Comparison of ENCODE assay signal across 39 cellular contexts in genomic region chr10:125249948-125250347, GRCh38.
"Had no signal": no experiment of that assay in that cellular context is flagged by ENCODE, and none has a peak within 500 bp of the region (broad histone marks: within the 10 kb centered on the region; RNA-seq: fewer than 3 reads in every experiment).

No MANE protein-coding gene starts in this region.

- H3K4me1 Mint-ChIP-seq: activated naive CD4-positive, alpha-beta T cell treated with anti-CD3 and anti-CD28 coated beads, Interleukin-2, amount 10 ng/mL, durations not matched to agents 7 days and 5 days; activated naive CD4-positive, alpha-beta T cell treated with anti-CD3 and anti-CD28 coated beads, Interleukin-2, amount 50 U/mL, for 24 hours; activated naive CD8-positive, alpha-beta T cell treated with anti-CD3 and anti-CD28 coated beads for 36 hours; activated naive CD8-positive, alpha-beta T cell treated with anti-CD3 and anti-CD28 coated beads, Interleukin-2, amount 10 ng/mL, durations not matched to agents 7 days and 5 days; activated naive CD8-positive, alpha-beta T cell treated with anti-CD3 and anti-CD28 coated beads, Interleukin-2, amount 50 U/mL, for 24 hours; activated T-helper 17 cell treated with anti-CD3 and anti-CD28 coated beads, Interleukin-2, amount 50 U/mL, for 72 hours; brain; central memory CD8-positive, alpha-beta T cell had no signal

- H3K4me3 ChIP-seq: adrenal gland, ascending aorta, body of pancreas, breast epithelium, cardiac muscle cell had no signal

- H3K36me3 Mint-ChIP-seq: activated naive CD4-positive, alpha-beta T cell treated with anti-CD3 and anti-CD28 coated beads, Interleukin-2, amount 10 ng/mL, durations not matched to agents 7 days and 5 days; activated naive CD4-positive, alpha-beta T cell treated with anti-CD3 and anti-CD28 coated beads, Interleukin-2, amount 50 U/mL, for 24 hours; activated naive CD4-positive, alpha-beta T cell treated with anti-CD3 and anti-CD28 coated beads, Interleukin-2, amount 50 U/mL, for 72 hours; activated naive CD8-positive, alpha-beta T cell; activated naive CD8-positive, alpha-beta T cell treated with anti-CD3 and anti-CD28 coated beads for 36 hours; activated naive CD8-positive, alpha-beta T cell treated with anti-CD3 and anti-CD28 coated beads, Interleukin-2, amount 10 ng/mL, durations not matched to agents 7 days and 5 days; brain had no signal

- FAIRE-seq: astrocyte had no signal

- DNase-seq: activated effector memory CD4-positive, alpha-beta T cell treated with anti-CD3 and anti-CD28 coated beads, Interleukin-2, amount 50 U/mL, for 16 hours; activated effector memory CD4-positive, alpha-beta T cell treated with Interleukin-2 at 50 U/mL for 16 hours; activated gamma-delta T cell; activated gamma-delta T cell treated with Interleukin-2 at 50 U/mL for 16 hours; activated naive CD4-positive, alpha-beta T cell; activated naive CD4-positive, alpha-beta T cell treated with anti-CD3 and anti-CD28 coated beads for 36 hours; activated naive CD4-positive, alpha-beta T cell treated with anti-CD3 and anti-CD28 coated beads, Interleukin-2, amount 10 ng/mL, durations not matched to agents 7 days and 5 days; activated naive CD4-positive, alpha-beta T cell treated with anti-CD3 and anti-CD28 coated beads, Interleukin-2, amount 50 U/mL, for 16 hours; activated naive CD4-positive, alpha-beta T cell treated with Interleukin-2 at 50 U/mL for 16 hours; activated naive CD8-positive, alpha-beta T cell treated with anti-CD3 and anti-CD28 coated beads for 36 hours; activated naive CD8-positive, alpha-beta T cell treated with anti-CD3 and anti-CD28 coated beads, Interleukin-2, amount 10 ng/mL, durations not matched to agents 7 days and 5 days; activated naive CD8-positive, alpha-beta T cell treated with anti-CD3 and anti-CD28 coated beads, Interleukin-2, amount 50 U/mL, for 24 hours; activated T-cell treated with anti-CD3 and anti-CD28 coated beads, Interleukin-2, amount 50 U/mL, for 1 hour; activated T-cell treated with anti-CD3 and anti-CD28 coated beads, Interleukin-2, amount 50 U/mL, for 24 hours; activated T-cell treated with anti-CD3 and anti-CD28 coated beads, Interleukin-2, amount 50 U/mL, for 4 hours; activated T-cell treated with anti-CD3 and anti-CD28 coated beads, Interleukin-2, amount 50 U/mL, for 48 hours; activated T-cell treated with anti-CD3 and anti-CD28 coated beads, Interleukin-2, amount 50 U/mL, for 72 hours; adrenal gland; amniotic stem cell; amygdala; anterior cingulate cortex; aorta; body of pancreas; brain microvascular endothelial cell; caudate nucleus; central memory CD4-positive, alpha-beta T cell; cerebellar nuclear complex had no signal

- H3K27me3 ChIP-seq: ascending aorta, body of pancreas, brain microvascular endothelial cell, breast epithelium, cardiac muscle cell had no signal

- H3K27ac Mint-ChIP-seq: activated naive CD4-positive, alpha-beta T cell treated with anti-CD3 and anti-CD28 coated beads for 36 hours; activated naive CD4-positive, alpha-beta T cell treated with anti-CD3 and anti-CD28 coated beads, Interleukin-2, amount 10 ng/mL, durations not matched to agents 7 days and 5 days; activated naive CD4-positive, alpha-beta T cell treated with anti-CD3 and anti-CD28 coated beads, Interleukin-2, amount 50 U/mL, for 24 hours; activated naive CD4-positive, alpha-beta T cell treated with anti-CD3 and anti-CD28 coated beads, Interleukin-2, amount 50 U/mL, for 72 hours; activated naive CD8-positive, alpha-beta T cell; activated naive CD8-positive, alpha-beta T cell treated with anti-CD3 and anti-CD28 coated beads for 36 hours; activated naive CD8-positive, alpha-beta T cell treated with anti-CD3 and anti-CD28 coated beads, Interleukin-2, amount 10 ng/mL, durations not matched to agents 7 days and 5 days; activated naive CD8-positive, alpha-beta T cell treated with anti-CD3 and anti-CD28 coated beads, Interleukin-2, amount 50 U/mL, for 24 hours; activated T-cell treated with anti-CD3 and anti-CD28 coated beads, Interleukin-2, amount 50 U/mL, for 24 hours; activated T-cell treated with anti-CD3 and anti-CD28 coated beads, Interleukin-2, amount 50 U/mL, for 72 hours; activated T-helper 1 cell treated with anti-CD3 and anti-CD28 coated beads, Interleukin-12 subunit alpha, Interleukin-12 subunit beta, Interleukin-2, Interleukin-4 antibody, amounts not matched to agents 30 ng/mL and 10 ng/mL and 1 ng/mL, durations not matched to agents 14 hours and 24 hours and 36 hours; activated T-helper 17 cell treated with anti-CD3 and anti-CD28 coated beads, Interleukin-2, amount 50 U/mL, for 72 hours; activated T-helper 2 cell treated with anti-CD3 and anti-CD28 coated beads, Interferon-gamma antibody, Interleukin-2, Interleukin-4, amounts not matched to agents 10 μg/mL and 5 μg/mL and 100 μg/mL, durations not matched to agents 14 hours and 24 hours and 36 hours; brain had no signal

- H3K4me3 Mint-ChIP-seq: activated naive CD4-positive, alpha-beta T cell treated with anti-CD3 and anti-CD28 coated beads for 36 hours; activated naive CD4-positive, alpha-beta T cell treated with anti-CD3 and anti-CD28 coated beads, Interleukin-2, amount 10 ng/mL, durations not matched to agents 7 days and 5 days; activated naive CD4-positive, alpha-beta T cell treated with anti-CD3 and anti-CD28 coated beads, Interleukin-2, amount 50 U/mL, for 24 hours; activated naive CD8-positive, alpha-beta T cell; activated naive CD8-positive, alpha-beta T cell treated with anti-CD3 and anti-CD28 coated beads for 36 hours; activated naive CD8-positive, alpha-beta T cell treated with anti-CD3 and anti-CD28 coated beads, Interleukin-2, amount 10 ng/mL, durations not matched to agents 7 days and 5 days; activated naive CD8-positive, alpha-beta T cell treated with anti-CD3 and anti-CD28 coated beads, Interleukin-2, amount 50 U/mL, for 24 hours; activated T-cell treated with anti-CD3 and anti-CD28 coated beads, Interleukin-2, amount 50 U/mL, for 24 hours; activated T-cell treated with anti-CD3 and anti-CD28 coated beads, Interleukin-2, amount 50 U/mL, for 4 hours; activated T-cell treated with anti-CD3 and anti-CD28 coated beads, Interleukin-2, amount 50 U/mL, for 72 hours; activated T-helper 1 cell treated with anti-CD3 and anti-CD28 coated beads, Interleukin-12 subunit alpha, Interleukin-12 subunit beta, Interleukin-2, Interleukin-4 antibody, amounts not matched to agents 30 ng/mL and 10 ng/mL and 1 ng/mL, durations not matched to agents 14 hours and 24 hours and 36 hours; activated T-helper 17 cell treated with anti-CD3 and anti-CD28 coated beads, Interleukin-2, amount 50 U/mL, for 72 hours; brain; central memory CD8-positive, alpha-beta T cell had no signal

- H3K27me3 Mint-ChIP-seq: activated naive CD4-positive, alpha-beta T cell treated with anti-CD3 and anti-CD28 coated beads, Interleukin-2, amount 10 ng/mL, durations not matched to agents 7 days and 5 days; activated T-cell treated with anti-CD3 and anti-CD28 coated beads, Interleukin-2, amount 50 U/mL, for 24 hours; central memory CD8-positive, alpha-beta T cell had no signal

- H3K36me3 ChIP-seq: adrenal gland, ascending aorta, brain microvascular endothelial cell, breast epithelium, cardiac muscle cell had no signal
